ENCODE assay signal across 16 cellular contexts in genomic region chr15:79858469-79858868, GRCh38. TPM values are rescaled to one million over a fixed set of nuclear protein-coding genes. Genes with fewer than 3 reads are reported as not detected.
DNase-seq lines count a peak whose midpoint lies in the region; ATAC-seq and TF ChIP-seq lines count a peak whose summit lies in the region.
"Had no signal": no experiment of that assay in that cellular context is flagged by ENCODE, and none has a peak within 500 bp of the region (broad histone marks: within the 10 kb centered on the region; RNA-seq: fewer than 3 reads in every experiment).

No MANE protein-coding gene starts in this region.

- no peaks in the 10 kb centered on the region for H3K9me2 ChIP-seq in PC-3 (replicated peaks; ENCODE audit: low read length)

- DNase-seq in AG08395 (ENCODE audit: low spot score) (peak; percentile 4), GM10248 (ENCODE audit: extremely low spot score) (no peak), PC-3 (peak; percentile 12), fibroblast of villous mesenchyme (ENCODE audit: low read depth) (no peak), esophagus squamous epithelium (lab: John Stamatoyannopoulos, UW) (no peak), GM20000 (ENCODE audit: low spot score) (no peak)
- DNase-seq: activated CD4-positive, alpha-beta T cell treated with anti-CD3 and anti-CD28 coated beads for 48 hours; activated naive CD4-positive, alpha-beta T cell; Calu3; head of caudate nucleus; NCI-H2029; posterior cingulate gyrus; SHP77 treated with DMSO at 0.1 percent for 48 hours had no signal

- TF ChIP-seq POLR2A in esophagus squamous epithelium (IDR thresholded peaks at IDR 0.05): no peak

- no peak overlapping the region for H3K4me2 ChIP-seq in PC-3 (ENCODE audit: low read length)

- CTCF ChIA-PET in GM10248 (lab: Yijun Ruan, JAX): interaction anchor here (0.7 to 2.0 kb wide), 6 partner anchors 9 to 519 kb away, joined by 3 to 7 read pairs (median 3); no protein-coding TSS in a partner anchor
- CTCF ChIA-PET in PC-3 (lab: Charles Lee): interaction anchor here (0.7 kb wide), 1 partner anchor 21 kb away, joined by 3 read pairs; no protein-coding TSS in a partner anchor

- WGBS in esophagus squamous epithelium, 2 donors: 83 to 91% methylated on average over 2 of the region's 2 CpGs

- H3K9ac ChIP-seq in PC-3 (ENCODE audit: low read length): no peak overlapping the region

- H3K4me3 ChIP-seq in PC-3 (ENCODE audit: low read length): no peak overlapping the region
- H3K4me3 ChIP-seq in fibroblast of villous mesenchyme (ENCODE audit: low read depth, low read length): no peak overlapping the region
- H3K4me3 ChIP-seq in esophagus squamous epithelium: no peak overlapping the region
- H3K4me3 ChIP-seq: coronary artery had no signal

- intact Hi-C loops in PC-3 (cut with micrococcal nuclease): loop anchor here (10.0 kb wide), 1 partner anchor 264 kb away; no protein-coding TSS in a partner anchor
- intact Hi-C loops in esophagus squamous epithelium (cut with DNase I): no loop called here

- no peak overlapping the region for H3K27ac ChIP-seq in PC-3 (ENCODE audit: low read length)
- H3K27ac ChIP-seq in esophagus squamous epithelium: no peak overlapping the region
- H3K27ac ChIP-seq: coronary artery had no signal

- H3K27me3 ChIP-seq in PC-3 (ENCODE audit: low read length) (no peaks in the 10 kb centered on the region), esophagus squamous epithelium (no peaks in the 10 kb centered on the region)

- peaks cover 8% of the 10 kb centered on the region for H3K79me2 ChIP-seq in PC-3 (ENCODE audit: low read length)

- H3K36me3 ChIP-seq in PC-3 (ENCODE audit: low read depth, low read length) (no peaks in the 10 kb centered on the region), esophagus squamous epithelium (peaks cover 0 to 4% (median 0%) of the 10 kb centered on the region in 3 donors)

- H2AFZ ChIP-seq in PC-3 (ENCODE audit: low read length): no peak overlapping the region

- H3K4me1 ChIP-seq in PC-3 (ENCODE audit: insufficient read depth, low read length) (peaks cover 2% of the 10 kb centered on the region), esophagus squamous epithelium (peaks cover 0 to 5% (median 0%) of the 10 kb centered on the region in 3 donors)

- TF ChIP-seq CTCF in GM10248 (IDR thresholded peaks at IDR 0.05; ENCODE audit: control extremely low read depth, extremely low read depth, low read depth, missing control alignments) (peak; percentile 27), PC-3 (conservative IDR thresholded peaks at IDR 0.05; ENCODE audit: low read depth, low read length) (peak; percentile 55), fibroblast of villous mesenchyme (IDR thresholded peaks at IDR 0.05; ENCODE audit: insufficient read depth, low read depth, low read length) (peak; percentile 3), esophagus squamous epithelium (IDR thresholded peaks at IDR 0.05) (peak in 2 of 6 experiments; percentile 6 to 14), GM20000 (IDR thresholded peaks at IDR 0.05; ENCODE audit: extremely low read depth, missing control alignments) (no peak)

- no peak for ATAC-seq in PC-3
- ATAC-seq in GM19467 (IDR thresholded peaks at IDR 0.05; ENCODE audit: unreplicated experiment): no peak
- no peak for ATAC-seq in GM21737 (IDR thresholded peaks at IDR 0.05; ENCODE audit: unreplicated experiment)

- no peaks in the 10 kb centered on the region for H3F3A ChIP-seq in PC-3 (ENCODE audit: low read length, unreplicated experiment)

- no peaks in the 10 kb centered on the region for H4K20me1 ChIP-seq in PC-3 (ENCODE audit: low read length)

- H3K9me3 ChIP-seq in PC-3 (ENCODE audit: low read length): no peaks in the 10 kb centered on the region
- H3K9me3 ChIP-seq in esophagus squamous epithelium: no peaks in the 10 kb centered on the region

- no TSS peak for BruUV-seq in PC-3 (replicated peaks; lab: Mats Ljungman, UMichigan)

- POLR2A ChIA-PET in GM10248 (lab: Yijun Ruan, JAX) (no interaction called here), PC-3 (lab: Charles Lee; ENCODE audit: unreplicated experiment) (no interaction called here)

RNA-seq across cellular contexts. Expression of gene MTHFS, which starts 38.3 kb away (rescaled TPM):
- total RNA-seq in PC-3 (2014; rRNA removed) (28.8 and 53.1 TPM in 2 replicates), fibroblast of villous mesenchyme (9.5 and 9.7 TPM in 2 replicates), esophagus squamous epithelium (10 to 100 TPM in 2 of 4 donors, 1 to 10 TPM in 2; 4.8 to 11.8 (median 9.9) TPM)

Comparison
In these comparisons a context has a peak if more than half of its experiments do, and no peak if none do; other contexts are left out.
1. DNase-seq: peak in AG08395 (single experiment) and PC-3 (single experiment); none in GM10248 (single experiment), fibroblast of villous mesenchyme (single experiment), esophagus squamous epithelium (single experiment) and GM20000 (single experiment).